34 cellular contexts compared by ENCODE assay signal in the genomic region with DNA sequence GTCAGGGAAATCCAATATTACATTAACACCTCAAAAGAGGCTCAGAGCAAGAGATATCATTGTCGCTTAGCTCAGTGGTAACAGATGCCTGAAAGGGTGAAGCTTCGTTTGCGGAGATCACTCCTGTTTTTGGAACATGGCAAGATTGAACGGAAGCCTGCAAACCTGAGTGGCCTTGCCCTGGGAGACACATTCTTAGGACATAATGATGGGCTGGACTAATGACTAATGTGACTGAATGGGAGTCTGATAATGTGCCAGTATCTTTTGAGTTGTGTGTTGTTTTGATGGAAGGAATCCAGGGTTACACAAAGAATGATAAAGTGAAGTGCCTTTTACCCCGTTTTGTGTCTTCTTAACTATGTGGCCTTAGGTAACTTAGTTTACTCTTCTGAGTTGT.
"Had no signal": no experiment of that assay in that cellular context is flagged by ENCODE, and none has a peak within 500 bp of the region (broad histone marks: within the 10 kb centered on the region; RNA-seq: fewer than 3 reads in every experiment).

No MANE protein-coding gene starts in this region.

- H3K4me1 ChIP-seq: adrenal gland had no signal

- H3K27ac ChIP-seq: adrenal gland, ascending aorta, cardiac muscle cell, VCaP had no signal

- ATAC-seq: activated CD8-positive, alpha-beta T cell treated with anti-CD3 and anti-CD28 coated beads for 36 hours; activated naive CD4-positive, alpha-beta T cell treated with anti-CD3 and anti-CD28 coated beads, Interleukin-2, amount 50 U/mL, for 72 hours; activated T-cell treated with anti-CD3 and anti-CD28 coated beads, Interleukin-2, amount 50 U/mL, for 4 hours; activated T-cell treated with anti-CD3 and anti-CD28 coated beads, Interleukin-2, amount 50 U/mL, for 72 hours; activated T-helper 17 cell treated with anti-CD3 and anti-CD28 coated beads, Interleukin-2, amount 50 U/mL, for 72 hours; T-cell; T-helper 17 cell had no signal

- H3K36me3 ChIP-seq: adrenal gland, ascending aorta, cardiac muscle cell had no signal

- H3K9me3 Mint-ChIP-seq: activated B cell treated with CpG ODN at 0.5 μM for 24 hours; activated CD4-positive, alpha-beta memory T cell treated with anti-CD3 and anti-CD28 coated beads for 36 hours; activated CD8-positive, alpha-beta T cell treated with anti-CD3 and anti-CD28 coated beads for 36 hours; activated naive CD4-positive, alpha-beta T cell treated with anti-CD3 and anti-CD28 coated beads for 36 hours; activated T-cell treated with anti-CD3 and anti-CD28 coated beads, Interleukin-2, amount 50 U/mL, for 4 hours; activated T-helper 17 cell treated with anti-CD3 and anti-CD28 coated beads, Interleukin-2, amount 50 U/mL, for 72 hours; central memory CD8-positive, alpha-beta T cell had no signal

- H3K36me3 Mint-ChIP-seq: activated CD4-positive, alpha-beta memory T cell treated with anti-CD3 and anti-CD28 coated beads for 36 hours; activated naive CD8-positive, alpha-beta T cell treated with anti-CD3 and anti-CD28 coated beads for 36 hours; brain had no signal

- H3K9me3 ChIP-seq: adrenal gland, ascending aorta had no signal

- DNase-seq: activated B cell treated with CpG ODN at 0.5 μM for 24 hours; activated CD4-positive, alpha-beta memory T cell treated with anti-CD3 and anti-CD28 coated beads for 36 hours; activated CD4-positive, alpha-beta T cell treated with anti-CD3 and anti-CD28 coated beads for 4 hours; activated CD4-positive, alpha-beta T cell treated with anti-CD3 and anti-CD28 coated beads, Interleukin-2, amount 10 ng/mL, durations not matched to agents 24 days and 14 days; activated CD4-positive, alpha-beta T cell treated with anti-CD3 and anti-CD28 coated beads, Interleukin-2, amount 50 U/mL, for 1 hour; activated CD4-positive, alpha-beta T cell treated with anti-CD3 and anti-CD28 coated beads, Interleukin-2, amount 50 U/mL, for 4 hours; activated CD4-positive, CD25-positive, alpha-beta regulatory T cell treated with anti-CD3 and anti-CD28 coated beads, Interleukin-2, amount 50 U/mL, for 72 hours; activated CD8-positive, alpha-beta memory T cell treated with anti-CD3 and anti-CD28 coated beads, Interleukin-2, amount 50 U/mL, for 4 hours; activated CD8-positive, alpha-beta T cell treated with anti-CD3 and anti-CD28 coated beads for 36 hours; activated effector memory CD4-positive, alpha-beta T cell treated with anti-CD3 and anti-CD28 coated beads, Interleukin-2, amount 50 U/mL, for 16 hours; activated gamma-delta T cell treated with Interleukin-2 at 50 U/mL for 16 hours; activated naive CD4-positive, alpha-beta T cell; activated naive CD4-positive, alpha-beta T cell treated with anti-CD3 and anti-CD28 coated beads for 36 hours; activated naive CD4-positive, alpha-beta T cell treated with anti-CD3 and anti-CD28 coated beads, Interleukin-2, amount 50 U/mL, for 16 hours; activated naive CD8-positive, alpha-beta T cell treated with anti-CD3 and anti-CD28 coated beads for 36 hours; activated T-cell treated with anti-CD3 and anti-CD28 coated beads for 4 hours; activated T-cell treated with anti-CD3 and anti-CD28 coated beads, Interleukin-2, amount 50 U/mL, for 1 hour; activated T-cell treated with anti-CD3 and anti-CD28 coated beads, Interleukin-2, amount 50 U/mL, for 4 hours; activated T-cell treated with anti-CD3 and anti-CD28 coated beads, Interleukin-2, amount 50 U/mL, for 72 hours; adrenal gland; amygdala; anterior cingulate cortex; caudate nucleus; cerebellar nuclear complex; T-cell; T-helper 17 cell had no signal

- H3K4me3 Mint-ChIP-seq: activated B cell treated with CpG ODN at 0.5 μM for 24 hours; activated CD4-positive, alpha-beta memory T cell treated with anti-CD3 and anti-CD28 coated beads for 36 hours; activated CD4-positive, alpha-beta T cell treated with anti-CD3 and anti-CD28 coated beads, Interleukin-2, amount 10 ng/mL, durations not matched to agents 24 days and 14 days; activated CD8-positive, alpha-beta T cell treated with anti-CD3 and anti-CD28 coated beads for 36 hours; activated naive CD4-positive, alpha-beta T cell treated with anti-CD3 and anti-CD28 coated beads for 36 hours; activated naive CD8-positive, alpha-beta T cell treated with anti-CD3 and anti-CD28 coated beads for 36 hours; activated T-cell treated with anti-CD3 and anti-CD28 coated beads, Interleukin-2, amount 50 U/mL, for 4 hours; activated T-cell treated with anti-CD3 and anti-CD28 coated beads, Interleukin-2, amount 50 U/mL, for 72 hours; activated T-helper 1 cell treated with anti-CD3 and anti-CD28 coated beads, Interleukin-12 subunit alpha, Interleukin-12 subunit beta, Interleukin-2, Interleukin-4 antibody, amounts not matched to agents 30 ng/mL and 10 ng/mL and 1 ng/mL, durations not matched to agents 14 hours and 24 hours and 36 hours; activated T-helper 17 cell treated with anti-CD3 and anti-CD28 coated beads, Interleukin-2, amount 50 U/mL, for 72 hours; brain; central memory CD8-positive, alpha-beta T cell; T-cell; T-helper 17 cell had no signal

- H3K27ac Mint-ChIP-seq: activated B cell treated with CpG ODN at 0.5 μM for 24 hours; activated CD4-positive, alpha-beta memory T cell treated with anti-CD3 and anti-CD28 coated beads for 36 hours; activated CD4-positive, alpha-beta T cell treated with anti-CD3 and anti-CD28 coated beads, Interleukin-2, amount 10 ng/mL, durations not matched to agents 24 days and 14 days; activated CD8-positive, alpha-beta T cell treated with anti-CD3 and anti-CD28 coated beads for 36 hours; activated naive CD4-positive, alpha-beta T cell treated with anti-CD3 and anti-CD28 coated beads for 36 hours; activated naive CD4-positive, alpha-beta T cell treated with anti-CD3 and anti-CD28 coated beads, Interleukin-2, amount 50 U/mL, for 72 hours; activated naive CD8-positive, alpha-beta T cell treated with anti-CD3 and anti-CD28 coated beads for 36 hours; activated T-cell treated with anti-CD3 and anti-CD28 coated beads, Interleukin-2, amount 50 U/mL, for 72 hours; activated T-helper 1 cell treated with anti-CD3 and anti-CD28 coated beads, Interleukin-12 subunit alpha, Interleukin-12 subunit beta, Interleukin-2, Interleukin-4 antibody, amounts not matched to agents 30 ng/mL and 10 ng/mL and 1 ng/mL, durations not matched to agents 14 hours and 24 hours and 36 hours; activated T-helper 17 cell treated with anti-CD3 and anti-CD28 coated beads, Interleukin-2, amount 50 U/mL, for 72 hours; T-cell; T-helper 17 cell had no signal

- H3K27me3 Mint-ChIP-seq: activated CD8-positive, alpha-beta T cell treated with anti-CD3 and anti-CD28 coated beads for 36 hours; activated naive CD8-positive, alpha-beta T cell treated with anti-CD3 and anti-CD28 coated beads for 36 hours; T-helper 17 cell had no signal

- H3K4me3 ChIP-seq: adrenal gland, ascending aorta, cardiac muscle cell had no signal

- H3K4me1 Mint-ChIP-seq: activated B cell treated with CpG ODN at 0.5 μM for 24 hours; activated CD4-positive, alpha-beta T cell treated with anti-CD3 and anti-CD28 coated beads, Interleukin-2, amount 10 ng/mL, durations not matched to agents 24 days and 14 days; activated T-helper 17 cell treated with anti-CD3 and anti-CD28 coated beads, Interleukin-2, amount 50 U/mL, for 72 hours; central memory CD8-positive, alpha-beta T cell; T-cell had no signal

- H3K27me3 ChIP-seq: adrenal gland, ascending aorta, cardiac muscle cell had no signal
